ENCODE assay signal across 8 cellular contexts in genomic region chr17:52383493-52384100, GRCh38.
DNase-seq lines count a peak whose midpoint lies in the region; ATAC-seq, FAIRE-seq and TF ChIP-seq lines count a peak whose summit lies in the region.

No MANE protein-coding gene starts in this region.

- H3K4me3 ChIP-seq in GM12878 (no peak overlapping the region), kidney epithelial cell (ENCODE audit: low read depth, low read length) (no peak overlapping the region), transverse colon (no peak overlapping the region)

- intact Hi-C loops in GM12878 (cut with micrococcal nuclease; ENCODE audit: unreplicated experiment) (no loop called here), transverse colon (cut with DNase I; ENCODE audit: low total_unique reads) (no loop called here)

- TF ChIP-seq EP300 in GM12878 (IDR thresholded peaks at IDR 0.05; ENCODE audit: borderline replicate concordance in 1 of 2, control insufficient read depth in 1 of 2, low read depth in 2 of 2, low read length in 2 of 2) (no peak), transverse colon (IDR thresholded peaks at IDR 0.05; ENCODE audit: low read depth) (no peak)

- SMC1A ChIA-PET in GM12878 (lab: Charles Lee; ENCODE audit: uncharacterized antibody, unreplicated experiment): interaction anchor here (0.7 to 0.9 kb wide), 2 partner anchors 12 to 29 kb away, joined by 3 read pairs; no protein-coding TSS in a partner anchor

- BruUV-seq in GM12878 (replicated peaks; lab: Mats Ljungman, UMichigan): no TSS peak

- in situ Hi-C loops in GM12878 (cut with MboI): no loop called here
- in situ Hi-C loops in transverse colon (cut with MboI; ENCODE audit: low pct_ligation_motif_present in 1 of 4, low pct_unique_long_range_greater_than_20kb in 1 of 4, low sequenced_read_pairs in 3 of 4): no loop called here

- no peak for TF ChIP-seq POLR2A in GM12878 (IDR thresholded peaks at IDR 0.05; ENCODE audit: low read depth, low read length)
- no peak for TF ChIP-seq POLR2A in transverse colon (IDR thresholded peaks at IDR 0.05)

- H4K20me1 ChIP-seq in GM12878 (ENCODE audit: control insufficient read depth, insufficient read depth): no peaks in the 10 kb centered on the region

- H3K4me1 ChIP-seq in GM12878 (ENCODE audit: control insufficient read depth, insufficient read depth, low read length): no peaks in the 10 kb centered on the region
- peaks cover 0 to 15% (median 2%) of the 10 kb centered on the region in 4 donors for H3K4me1 ChIP-seq in transverse colon

- no peak overlapping the region for H3K9ac ChIP-seq in GM12878 (ENCODE audit: control insufficient read depth, insufficient read depth, low read length)

- ATAC-seq in HG02798 (IDR thresholded peaks at IDR 0.05; ENCODE audit: poor library complexity, unreplicated experiment): peak; percentile 66
- ATAC-seq in GM12878: peak; percentile 73

- POLR2A ChIA-PET in GM12878 (lab: Charles Lee): no interaction called here

- DNase-seq in NCI-H146 (lab: John Stamatoyannopoulos, UW): peak; percentile 29
- DNase-seq in NCI-H146 treated with DMSO at 0.1 percent for 48 hours (lab: John Stamatoyannopoulos, UW; ENCODE audit: unreplicated experiment): no peak
- peak; percentile 74 for DNase-seq in NCI-H510A (lab: John Stamatoyannopoulos, UW)
- no peak for DNase-seq in GM12878 (ENCODE audit: low read depth, low spot score)
- DNase-seq in kidney epithelial cell (ENCODE audit: low read depth): peak; percentile 9
- DNase-seq in transverse colon: peak; percentile 60
- DNase-seq in activated gamma-delta T cell treated with Interleukin-2 at 50 U/mL for 16 hours: no peak

- no peaks in the 10 kb centered on the region for H3K36me3 ChIP-seq in GM12878 (ENCODE audit: control insufficient read depth in 2 of 2, insufficient read depth in 2 of 2, low read length in 1 of 2)
- no peaks in the 10 kb centered on the region for H3K36me3 ChIP-seq in kidney epithelial cell (ENCODE audit: control insufficient read depth, insufficient read depth, low read length)
- no peaks in the 10 kb centered on the region for H3K36me3 ChIP-seq in transverse colon

- TF ChIP-seq CTCF in GM12878 (IDR thresholded peaks at IDR 0.05 in 2 of 3, conservative IDR thresholded peaks at IDR 0.05 in 1 of 3; ENCODE audit: control insufficient read depth in 2 of 3, extremely low read depth in 1 of 3, insufficient read depth in 1 of 3, low read depth in 3 of 3, low read length in 3 of 3) (peak; percentile 58 to 60 (median 59); a peak in 4 of 6 replicates), kidney epithelial cell (IDR thresholded peaks at IDR 0.05; ENCODE audit: insufficient read depth, low read length, poor library complexity, severe bottlenecking) (peak; percentile 67), transverse colon (IDR thresholded peaks at IDR 0.05) (peak; percentile 40 to 65 (median 61))

- WGBS in GM12878 (ENCODE audit: insufficient coverage, insufficient replicate concordance, low lambda C conversion rate, missing lambda C conversion rate): 14% methylated on average over 4 of the region's 4 CpGs
- 48 to 75% methylated on average over 4 of the region's 4 CpGs for WGBS in transverse colon (ENCODE audit: low coverage in 1 of 2), 2 donors

- no peak overlapping the region for H3K4me2 ChIP-seq in GM12878 (ENCODE audit: control insufficient read depth, insufficient read depth)

- FAIRE-seq in GM12878 (lab: Jason Lieb, UNC): no peak

- CTCF ChIA-PET in GM12878 (lab: Yijun Ruan, JAX): interaction anchor here (0.7 to 1.5 kb wide), 3 partner anchors 8 to 10 kb away, joined by 4 to 6 read pairs (median 4); no protein-coding TSS in a partner anchor

- H3K9me3 ChIP-seq in GM12878 (replicated peaks; ENCODE audit: control insufficient read depth, insufficient read depth, low read length) (no peaks in the 10 kb centered on the region; the same call in 2 of the 3 replicates), transverse colon (no peaks in the 10 kb centered on the region)

- no peak overlapping the region for H2AFZ ChIP-seq in GM12878 (ENCODE audit: control insufficient read depth, low read depth, low read length)

- H3K79me2 ChIP-seq in GM12878 (ENCODE audit: control insufficient read depth, insufficient read depth, low read length): no peaks in the 10 kb centered on the region

- H3K27ac ChIP-seq in GM12878 (ENCODE audit: control insufficient read depth, insufficient read depth): no peak overlapping the region
- H3K27ac ChIP-seq in transverse colon: no peak overlapping the region

- RAD21 ChIA-PET in GM12878 (lab: Charles Lee; ENCODE audit: unreplicated experiment): no interaction called here

- peak; percentile 60 for TF ChIP-seq RAD21 in GM12878 (IDR thresholded peaks at IDR 0.05; ENCODE audit: insufficient read depth, low read depth, low read length)

- H3K27me3 ChIP-seq in GM12878 (replicated peaks in 1 of 2; ENCODE audit: control insufficient read depth in 2 of 2, insufficient read depth in 2 of 2, low read length in 1 of 2) (no peaks in the 10 kb centered on the region), kidney epithelial cell (ENCODE audit: control insufficient read depth, insufficient read depth, low read length) (no peaks in the 10 kb centered on the region), transverse colon (no peaks in the 10 kb centered on the region)

TF ChIP-seq in GM12878, 131 proteins besides CTCF, POLR2A, EP300 and RAD21:
- no peak for TF ChIP-seq SMARCA5 (IDR thresholded peaks at IDR 0.05)
- no peak for TF ChIP-seq USF1 (IDR thresholded peaks at IDR 0.05; ENCODE audit: borderline replicate concordance, extremely low read length, insufficient read depth, low read depth, low read length)
- no peak for TF ChIP-seq SKIL (IDR thresholded peaks at IDR 0.05; ENCODE audit: low read depth, poor library complexity, severe bottlenecking)
- TF ChIP-seq SMC3 (IDR thresholded peaks at IDR 0.05; ENCODE audit: borderline replicate concordance, low read length): peak; percentile 21; the same call in 1 of the 2 replicates
- TF ChIP-seq SUZ12 (IDR thresholded peaks at IDR 0.05; ENCODE audit: unreplicated experiment): no peak
- TF ChIP-seq CHD2 (IDR thresholded peaks at IDR 0.05; ENCODE audit: borderline replicate concordance, low read depth, low read length): no peak
- TF ChIP-seq RELA (IDR thresholded peaks at IDR 0.05; ENCODE audit: borderline replicate concordance, partially characterized antibody): no peak
- TF ChIP-seq BCLAF1 (IDR thresholded peaks at IDR 0.05): no peak
- TF ChIP-seq CREM (IDR thresholded peaks at IDR 0.05; ENCODE audit: low read depth): peak; percentile 61; the same call in 1 of the 2 replicates
- TF ChIP-seq TCF7 (IDR thresholded peaks at IDR 0.05; ENCODE audit: borderline replicate concordance): no peak
- 0 out of 2 replicates have a peak, but pooled peaks have one; percentile 45 for TF ChIP-seq CREB1 (IDR thresholded peaks at IDR 0.05; ENCODE audit: low read depth)

Comparison
In these comparisons a context has a peak if more than half of its experiments do, and no peak if none do; other contexts are left out.
1. DNase-seq: peak in NCI-H146 (single experiment), NCI-H510A (single experiment), kidney epithelial cell (single experiment) and transverse colon (single experiment); none in NCI-H146 treated with DMSO at 0.1 percent for 48 hours (single experiment), GM12878 (single experiment) and activated gamma-delta T cell treated with Interleukin-2 at 50 U/mL for 16 hours (single experiment).
2. Peak in every context shown above with its lines, with median percentiles within 50 percentile points of each other: CTCF ChIP-seq.